8 cellular contexts compared by ENCODE assay signal in the genomic region with DNA sequence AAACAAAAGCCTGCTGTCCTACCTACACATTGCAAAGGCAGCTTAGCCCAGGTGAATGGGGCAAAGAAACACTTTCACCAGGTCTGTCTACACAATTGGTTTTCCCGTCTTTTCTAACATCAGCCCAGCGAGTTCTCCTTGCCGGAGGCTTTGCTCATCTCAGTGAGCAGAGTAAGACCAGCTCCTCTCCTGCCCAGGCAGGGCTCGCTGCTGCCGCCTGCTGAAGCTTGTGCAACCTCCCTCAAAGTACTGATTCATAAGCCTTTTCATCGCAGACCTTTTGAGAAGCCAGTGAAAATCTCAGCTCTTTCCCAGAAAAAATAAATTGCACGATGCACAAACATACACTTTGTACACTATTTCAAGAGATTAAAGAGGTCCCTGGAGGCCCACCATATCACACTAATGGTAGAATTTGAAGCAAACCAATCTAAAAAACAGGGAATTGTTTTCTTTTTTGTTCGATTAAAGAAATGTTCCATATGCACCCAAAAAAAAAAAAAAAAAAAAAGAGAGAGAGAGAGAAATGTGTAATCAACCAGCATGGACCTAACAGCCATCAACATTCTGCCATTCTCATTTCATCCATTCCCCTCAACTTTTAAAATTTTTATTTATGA.
DNase-seq lines count a peak whose midpoint lies in the region; ATAC-seq and TF ChIP-seq lines count a peak whose summit lies in the region.

No MANE protein-coding gene starts in this region.

- H3K27ac ChIP-seq in thoracic aorta, result no peak overlapping the region

- CTCF ChIA-PET in Caco-2 (lab: Charles Lee), result no interaction called here
- CTCF ChIA-PET in MCF 10A (lab: Yijun Ruan, JAX), result interaction anchor here (0.5 to 3.2 kb wide), 21 partner anchors 10 to 1520 kb away, joined by 3 to 22 read pairs (median 4); no protein-coding TSS in a partner anchor

- H3K36me3 ChIP-seq in Caco-2 (ENCODE audit: control insufficient read depth, insufficient read depth, low read length), result no peaks in the 10 kb centered on the region
- H3K36me3 ChIP-seq in thoracic aorta, result no peaks in the 10 kb centered on the region

- POLR2A ChIA-PET in Caco-2 (lab: Charles Lee), result no interaction called here
- POLR2A ChIA-PET in MCF 10A (lab: Yijun Ruan, JAX), result no interaction called here

- H3K27me3 Mint-ChIP-seq in Caco-2 (ENCODE audit: insufficient read depth, unreplicated experiment), result peaks cover 20% of the 10 kb centered on the region
- peaks cover 70% of the 10 kb centered on the region for H3K27me3 Mint-ChIP-seq in MCF 10A (ENCODE audit: insufficient read depth, unreplicated experiment)

- no peaks in the 10 kb centered on the region for H3K4me1 ChIP-seq in Caco-2
- H3K4me1 ChIP-seq in thoracic aorta (ENCODE audit: control insufficient read depth in 1 of 2, low read depth in 2 of 2), result no peaks in the 10 kb centered on the region

- H3K27me3 ChIP-seq in Caco-2 (replicated peaks; ENCODE audit: control insufficient read depth, insufficient read depth, low read length), result no peaks in the 10 kb centered on the region; the same call in 1 of the 2 replicates
- H3K27me3 ChIP-seq in thoracic aorta (replicated peaks; ENCODE audit: insufficient read depth), result no peaks in the 10 kb centered on the region

- peak; percentile 34 to 54 for DNase-seq in Caco-2
- peak; percentile 66 for DNase-seq in NCI-H2227 treated with DMSO at 0.1 percent for 48 hours (lab: John Stamatoyannopoulos, UW)
- peak; percentile 43 for DNase-seq in MCF 10A (ENCODE audit: unreplicated experiment)
- peak; percentile 70 for DNase-seq in iris pigment epithelial cell (ENCODE audit: low read depth)
- DNase-seq in thoracic aorta (ENCODE audit: low spot score), result no peak
- no peak for DNase-seq in NCI-H2196 (lab: John Stamatoyannopoulos, UW; ENCODE audit: unreplicated experiment)

- TF ChIP-seq CTCF in Caco-2 (IDR thresholded peaks at IDR 0.05; ENCODE audit: insufficient read depth in 1 of 2, low read depth in 1 of 2, low read length in 1 of 2, severe bottlenecking in 1 of 2, unreplicated experiment in 1 of 2) (peak; percentile 44 to 69), MCF 10A (IDR thresholded peaks at IDR 0.05; ENCODE audit: unreplicated experiment) (peak; percentile 40), thoracic aorta (IDR thresholded peaks at IDR 0.05) (peak; percentile 57)

- H3K27ac Mint-ChIP-seq in Caco-2 (ENCODE audit: unreplicated experiment), result no peak overlapping the region
- no peak overlapping the region for H3K27ac Mint-ChIP-seq in MCF 10A (ENCODE audit: low read depth, unreplicated experiment)

- no peak overlapping the region for H3K4me3 Mint-ChIP-seq in Caco-2 (ENCODE audit: unreplicated experiment)
- no peak overlapping the region for H3K4me3 Mint-ChIP-seq in MCF 10A (ENCODE audit: unreplicated experiment)

- H3K36me3 Mint-ChIP-seq in Caco-2 (ENCODE audit: insufficient read depth, unreplicated experiment) (no peaks in the 10 kb centered on the region), MCF 10A (ENCODE audit: insufficient read depth, unreplicated experiment) (no peaks in the 10 kb centered on the region)

- ATAC-seq in GM21723 (IDR thresholded peaks at IDR 0.05; ENCODE audit: unreplicated experiment) (peak; percentile 61), thoracic aorta (ENCODE audit: insufficient number of reproducible peaks, low FRiP score, low read depth) (peak; percentile 59), HG03354 (IDR thresholded peaks at IDR 0.05; ENCODE audit: poor library complexity, severe bottlenecking, unreplicated experiment) (no peak)

- H3K9me3 Mint-ChIP-seq in Caco-2 (ENCODE audit: unreplicated experiment) (no peaks in the 10 kb centered on the region), MCF 10A (ENCODE audit: unreplicated experiment) (no peaks in the 10 kb centered on the region)

- no peaks in the 10 kb centered on the region for H3K9me3 ChIP-seq in Caco-2
- no peaks in the 10 kb centered on the region for H3K9me3 ChIP-seq in thoracic aorta

- no peaks in the 10 kb centered on the region for H3K4me1 Mint-ChIP-seq in Caco-2 (ENCODE audit: low read depth, unreplicated experiment)
- no peaks in the 10 kb centered on the region for H3K4me1 Mint-ChIP-seq in MCF 10A (ENCODE audit: insufficient read depth, unreplicated experiment)

- intact Hi-C loops in Caco-2 (cut with micrococcal nuclease; ENCODE audit: unreplicated experiment), result loop anchor here (1.0 to 10.0 kb wide), 2 partner anchors 179 to 568 kb away; no protein-coding TSS in a partner anchor
- intact Hi-C loops in MCF 10A (cut with micrococcal nuclease), result no loop called here

- BruUV-seq in Caco-2 (replicated peaks; lab: Mats Ljungman, UMichigan), result no TSS peak
- BruUV-seq in MCF 10A (replicated peaks; lab: Mats Ljungman, UMichigan), result no TSS peak

- H3K4me3 ChIP-seq in Caco-2 (ENCODE audit: low read depth, low read length), result no peak overlapping the region
- H3K4me3 ChIP-seq in thoracic aorta, result no peak overlapping the region

Comparison
In these comparisons a context has a peak if more than half of its experiments do, and no peak if none do; other contexts are left out.
1. DNase-seq: peak in Caco-2 (2 of 2), NCI-H2227 treated with DMSO at 0.1 percent for 48 hours (single experiment), MCF 10A (single experiment) and iris pigment epithelial cell (single experiment); none in thoracic aorta (single experiment) and NCI-H2196 (single experiment).
2. Peak in every context shown above with its lines, with median percentiles within 50 percentile points of each other: CTCF ChIP-seq.